Comparison of ENCODE assay signal across 20 cellular contexts in the genomic region with DNA sequence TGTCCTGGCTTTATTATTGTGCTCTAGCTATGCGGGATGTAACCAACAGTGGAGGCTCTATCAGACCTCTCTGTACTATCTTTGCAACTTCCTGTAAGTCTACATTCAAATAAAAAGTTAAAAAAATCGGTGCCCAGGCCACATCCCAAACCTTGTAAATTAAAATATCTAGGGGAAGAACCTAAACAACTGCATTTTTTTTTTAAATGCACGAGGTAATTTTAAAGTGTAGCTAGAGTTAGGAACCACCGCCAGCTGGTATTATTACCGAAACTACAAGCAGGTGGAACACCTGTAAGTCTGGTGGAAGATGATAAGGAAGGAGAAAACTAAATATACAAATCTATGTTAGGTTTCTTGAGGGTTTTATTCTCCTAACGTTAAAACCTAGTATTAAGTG. TPM values are rescaled to one million over a fixed set of nuclear protein-coding genes. Genes with fewer than 3 reads are reported as not detected.
DNase-seq lines count a peak whose midpoint lies in the region; ATAC-seq and TF ChIP-seq lines count a peak whose summit lies in the region.
"Had no signal": no experiment of that assay in that cellular context is flagged by ENCODE, and none has a peak within 500 bp of the region (broad histone marks: within the 10 kb centered on the region; RNA-seq: fewer than 3 reads in every experiment).

No MANE protein-coding gene starts in this region.

- H3K4me3 Mint-ChIP-seq in brain = peak overlapping the region in 4 of 5 experiments; percentile 92 to 94 (median 94)
- peak overlapping the region; percentile 20 for H3K4me3 Mint-ChIP-seq in neural progenitor cell
- H3K4me3 Mint-ChIP-seq: activated CD4-positive, alpha-beta memory T cell treated with anti-CD3 and anti-CD28 coated beads, Interleukin-2, amount 10 ng/mL, durations not matched to agents 7 days and 5 days; stimulated activated naive B cell treated with anti-CD40 and anti-IgM and Interleukin-4, amounts not matched to agents 10 μg/mL and 1 μg/mL and 100 μg/mL, for 72 hours had no signal

- intact Hi-C loops in A673 (cut with micrococcal nuclease; ENCODE audit: unreplicated experiment) = loop anchor here (5.0 kb wide), 1 partner anchor 150 kb away; no protein-coding TSS in a partner anchor

- H4K20me1 ChIP-seq in GM23248 (ENCODE audit: insufficient read depth) (no peaks in the 10 kb centered on the region), neural progenitor cell (ENCODE audit: low read depth) (no peaks in the 10 kb centered on the region)

- H3K36me3 ChIP-seq in A673 (ENCODE audit: insufficient read depth, low read length, poor library complexity, severe bottlenecking) (no peaks in the 10 kb centered on the region), GM23248 (ENCODE audit: low read depth) (no peaks in the 10 kb centered on the region), neural progenitor cell (no peaks in the 10 kb centered on the region)
- H3K36me3 ChIP-seq: gastrocnemius medialis, ovary, tibial nerve had no signal

- CTCF ChIA-PET in A673 (lab: Charles Lee) = no interaction called here

- H3K4me1 ChIP-seq in A673 (ENCODE audit: insufficient read depth, low read length, poor library complexity, severe bottlenecking) (peaks cover 30% of the 10 kb centered on the region), GM23248 (ENCODE audit: insufficient read depth) (peaks cover 23% of the 10 kb centered on the region), neural progenitor cell (peaks cover 11% of the 10 kb centered on the region)

- H3K27ac Mint-ChIP-seq in brain (peak overlapping the region; percentile 50 to 98 (median 98)), neural progenitor cell (peak overlapping the region; percentile 100)
- H3K27ac Mint-ChIP-seq: activated CD4-positive, alpha-beta memory T cell treated with anti-CD3 and anti-CD28 coated beads, Interleukin-2, amount 10 ng/mL, durations not matched to agents 7 days and 5 days; stimulated activated naive B cell treated with anti-CD40 and anti-IgM and Interleukin-4, amounts not matched to agents 10 μg/mL and 1 μg/mL and 100 μg/mL, for 72 hours had no signal

- DNase-seq in A673 (ENCODE audit: low spot score) (no peak), GM23248 (no peak), neural progenitor cell (ENCODE audit: low spot score) (no peak), GM19238 (ENCODE audit: insufficient read length, low spot score) (no peak), T-helper 2 cell (no peak)
- DNase-seq: activated CD4-positive, alpha-beta memory T cell treated with anti-CD3 and anti-CD28 coated beads, Interleukin-2, amount 10 ng/mL, durations not matched to agents 7 days and 5 days; activated gamma-delta T cell treated with Interleukin-2 at 50 U/mL for 16 hours; activated T-cell treated with anti-CD3 and anti-CD28 coated beads for 4 hours; AML-193; gastrocnemius medialis; H7; KBM-7; NCI-H2107; ovary; stimulated activated naive B cell treated with anti-CD40 and anti-IgM and Interleukin-4, amounts not matched to agents 10 μg/mL and 1 μg/mL and 100 μg/mL, for 72 hours had no signal

- in situ Hi-C loops in GM23248 (cut with MboI) = no loop called here

- H3F3A ChIP-seq in GM23248 (ENCODE audit: insufficient read depth) (peaks cover 25% of the 10 kb centered on the region), neural progenitor cell (ENCODE audit: low read depth) (peaks cover 21% of the 10 kb centered on the region)

- H3K4me1 Mint-ChIP-seq in brain = peaks cover 40% of the 10 kb centered on the region
- H3K4me1 Mint-ChIP-seq in neural progenitor cell = peaks cover 39% of the 10 kb centered on the region

- POLR2A ChIA-PET in A673 (lab: Charles Lee; ENCODE audit: low non-redundant PET) = interaction anchor here (0.7 kb wide), 1 partner anchor 35 kb away, joined by 3 read pairs; no protein-coding TSS in a partner anchor

- H3K9me3 Mint-ChIP-seq in brain (peaks cover 11 to 29% (median 15%) of the 10 kb centered on the region in 5 experiments), neural progenitor cell (peaks cover 41% of the 10 kb centered on the region)
- H3K9me3 Mint-ChIP-seq: activated CD4-positive, alpha-beta memory T cell treated with anti-CD3 and anti-CD28 coated beads, Interleukin-2, amount 10 ng/mL, durations not matched to agents 7 days and 5 days; stimulated activated naive B cell treated with anti-CD40 and anti-IgM and Interleukin-4, amounts not matched to agents 10 μg/mL and 1 μg/mL and 100 μg/mL, for 72 hours had no signal

- H3K27me3 Mint-ChIP-seq in brain = peaks cover 4% of the 10 kb centered on the region
- peaks cover 5% of the 10 kb centered on the region for H3K27me3 Mint-ChIP-seq in neural progenitor cell (ENCODE audit: insufficient read depth, low read depth)

- H3K36me3 Mint-ChIP-seq in brain (peaks cover 14% of the 10 kb centered on the region), neural progenitor cell (peaks cover 29% of the 10 kb centered on the region)
- H3K36me3 Mint-ChIP-seq: stimulated activated naive B cell treated with anti-CD40 and anti-IgM and Interleukin-4, amounts not matched to agents 10 μg/mL and 1 μg/mL and 100 μg/mL, for 72 hours had no signal

- H2AFZ ChIP-seq in GM23248 (peak overlapping the region; percentile 11), neural progenitor cell (replicated peaks) (no peak overlapping the region)

- H3K4me2 ChIP-seq in GM23248 (ENCODE audit: unreplicated experiment) (no peak overlapping the region), neural progenitor cell (no peak overlapping the region)

- BruUV-seq in A673 (replicated peaks; lab: Mats Ljungman, UMichigan) = no TSS peak

- H3K27me3 ChIP-seq in A673 (replicated peaks; ENCODE audit: insufficient read depth, low read depth, low read length, poor library complexity) = no peaks in the 10 kb centered on the region
- H3K27me3 ChIP-seq in GM23248 (replicated peaks; ENCODE audit: insufficient read depth) = no peaks in the 10 kb centered on the region
- H3K27me3 ChIP-seq in neural progenitor cell = no peaks in the 10 kb centered on the region
- H3K27me3 ChIP-seq: gastrocnemius medialis, ovary, tibial nerve had no signal

- peak overlapping the region; percentile 98 for H3K27ac ChIP-seq in A673 (ENCODE audit: low read depth, low read length, poor library complexity, severe bottlenecking)
- H3K27ac ChIP-seq in GM23248 = peak overlapping the region; percentile 100
- no peak overlapping the region for H3K27ac ChIP-seq in neural progenitor cell
- H3K27ac ChIP-seq: gastrocnemius medialis had no signal

- ATAC-seq in GM19023 (IDR thresholded peaks at IDR 0.05; ENCODE audit: unreplicated experiment) = no peak
- ATAC-seq: gastrocnemius medialis; sciatic nerve; stimulated activated naive B cell treated with anti-CD40 and anti-IgM and Interleukin-4, amounts not matched to agents 10 μg/mL and 1 μg/mL and 100 μg/mL, for 72 hours had no signal

- no peak overlapping the region for H3K4me3 ChIP-seq in A673 (ENCODE audit: low read depth, low read length, poor library complexity, severe bottlenecking)
- no peak overlapping the region for H3K4me3 ChIP-seq in GM23248
- H3K4me3 ChIP-seq in neural progenitor cell = no peak overlapping the region
- H3K4me3 ChIP-seq: gastrocnemius medialis, ovary had no signal

- H3K9me3 ChIP-seq in A673 (ENCODE audit: low read depth, low read length, poor library complexity, severe bottlenecking) = peaks cover 4% of the 10 kb centered on the region
- H3K9me3 ChIP-seq in GM23248 (ENCODE audit: low read depth) = no peaks in the 10 kb centered on the region
- H3K9me3 ChIP-seq in neural progenitor cell (ENCODE audit: low read depth) = no peaks in the 10 kb centered on the region
- H3K9me3 ChIP-seq: gastrocnemius medialis, ovary, tibial nerve had no signal

- 88 to 91% methylated on average over 6 of the region's 6 CpGs for WGBS in GM23248 (ENCODE audit: low coverage in 1 of 2, low lambda C conversion rate in 2 of 2, missing lambda C conversion rate in 2 of 2), 2 experiments

- TF ChIP-seq CTCF in A673 (conservative IDR thresholded peaks at IDR 0.05; ENCODE audit: low read depth, low read length) (no peak), brain (conservative IDR thresholded peaks at IDR 0.05) (no peak), neural progenitor cell (IDR thresholded peaks at IDR 0.05) (no peak)

- no peaks in the 10 kb centered on the region for H3K9me2 ChIP-seq in GM23248 (ENCODE audit: insufficient read depth)

- H3K9ac ChIP-seq in GM23248 (peak overlapping the region; percentile 99; the same call in 1 of the 2 replicates), neural progenitor cell (no peak overlapping the region)

- no peaks in the 10 kb centered on the region for H3K79me2 ChIP-seq in GM23248 (ENCODE audit: insufficient read depth)
- no peaks in the 10 kb centered on the region for H3K79me2 ChIP-seq in neural progenitor cell (ENCODE audit: low read depth)

RNA-seq across cellular contexts. Expression of a gene that starts 34.5 kb away (rescaled TPM):
- total RNA-seq in A673 (2021) = 29.3 and 30.5 TPM in 2 replicates
- 34.0 and 41.0 TPM in 2 replicates for total RNA-seq in GM23248 (2014; rRNA removed; shearing (Covaris generic))
- 29.1 and 35.7 TPM in 2 replicates for polyA plus RNA-seq in GM23248 (2016; fragmentation: Nextera tagmentation; extraction: Ambion mirVana)
- 99.6 TPM for polyA plus RNA-seq in brain (ENCODE audit: insufficient read depth, low read depth, low replicate concordance)
- 23.9 and 29.2 TPM in 2 replicates for total RNA-seq in neural progenitor cell (ENCODE audit: low replicate concordance)
- total RNA-seq: activated CD4-positive, alpha-beta memory T cell treated with anti-CD3 and anti-CD28 coated beads, Interleukin-2, amount 10 ng/mL, durations not matched to agents 7 days and 5 days; myocyte had no signal
